ENCODE assay signal across 8 cellular contexts in the genomic region with DNA sequence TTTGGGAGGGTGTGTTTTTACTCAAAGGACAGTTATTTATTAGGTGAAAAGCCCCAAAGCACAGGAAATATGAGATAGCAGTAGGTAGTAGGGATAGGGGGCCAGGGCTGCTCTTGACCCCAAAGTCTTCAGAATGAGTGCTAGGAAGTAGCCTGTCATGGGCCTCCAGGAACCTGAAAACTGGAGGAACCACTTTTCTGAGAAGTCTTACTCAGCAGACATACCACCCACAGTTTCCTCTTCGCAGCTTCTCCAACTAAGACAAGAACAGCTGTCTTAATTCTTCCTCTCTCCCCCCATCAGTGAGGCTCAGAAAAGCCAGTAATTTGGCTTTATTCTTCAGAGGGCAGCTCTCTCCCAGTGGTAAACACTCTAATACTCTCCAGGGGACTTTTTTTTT.
DNase-seq lines count a peak whose midpoint lies in the region; ATAC-seq and TF ChIP-seq lines count a peak whose summit lies in the region.

No MANE protein-coding gene starts in this region.

- no peak for DNase-seq in activated CD4-positive, CD25-positive, alpha-beta regulatory T cell (lab: John Stamatoyannopoulos, UW)
- DNase-seq in UCSD-AML1 (lab: John Stamatoyannopoulos, UW; ENCODE audit: unreplicated experiment) (peak; percentile 42), globus pallidus (ENCODE audit: low spot score) (peak; percentile 50), erythroblast (lab: John Stamatoyannopoulos, UW) (no peak), NCI-H2107 treated with DMSO at 0.1 percent for 48 hours (lab: John Stamatoyannopoulos, UW; ENCODE audit: unreplicated experiment) (no peak)
- peak; percentile 13 for DNase-seq in stimulated activated CD4-positive, alpha-beta T cell treated with anti-CD3 and anti-CD28 coated beads, Interleukin-4, amount 100 ng/mL, for 1 hour

- no peak for TF ChIP-seq POLR2A in erythroblast (IDR thresholded peaks at IDR 0.05; ENCODE audit: low read length)

- ATAC-seq in activated CD4-positive, CD25-positive, alpha-beta regulatory T cell treated with anti-CD3 and anti-CD28 coated beads, Interleukin-2, amount 50 U/mL, for 24 hours, result peak; percentile 94 to 96
- ATAC-seq in HG02973 (IDR thresholded peaks at IDR 0.05; ENCODE audit: unreplicated experiment), result peak; percentile 91

Comparison
In these comparisons a context has a peak if more than half of its experiments do, and no peak if none do; other contexts are left out.
1. DNase-seq: peak in UCSD-AML1 (single experiment), globus pallidus (single experiment) and stimulated activated CD4-positive, alpha-beta T cell treated with anti-CD3 and anti-CD28 coated beads, Interleukin-4, amount 100 ng/mL, for 1 hour (single experiment); none in activated CD4-positive, CD25-positive, alpha-beta regulatory T cell (0 of 4), erythroblast (0 of 2) and NCI-H2107 treated with DMSO at 0.1 percent for 48 hours (single experiment).